Comparison of ENCODE assay signal across 23 cellular contexts in the genomic region with DNA sequence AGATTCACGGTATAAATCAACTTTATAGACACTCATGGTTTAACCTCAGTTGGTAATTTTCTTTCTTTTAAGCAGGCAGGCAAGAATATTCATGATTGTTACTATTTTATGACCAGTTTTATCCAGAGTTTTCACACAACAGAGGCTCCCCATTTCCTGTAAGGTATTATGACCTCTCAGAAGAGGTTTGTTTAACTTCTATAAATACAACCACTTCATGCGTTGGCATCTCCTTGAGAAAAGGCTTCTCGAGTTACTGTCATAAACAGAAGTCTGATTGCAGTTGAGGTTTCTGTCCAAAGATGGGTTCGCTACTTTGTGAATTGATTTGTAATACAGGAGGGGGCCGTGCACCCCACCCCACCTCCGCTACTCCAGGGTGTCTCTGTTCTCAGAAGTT. TPM values are rescaled to one million over a fixed set of nuclear protein-coding genes. Genes with fewer than 3 reads are reported as not detected.
DNase-seq lines count a peak whose midpoint lies in the region; ATAC-seq and TF ChIP-seq lines count a peak whose summit lies in the region.
"Had no signal": no experiment of that assay in that cellular context is flagged by ENCODE, and none has a peak within 500 bp of the region (broad histone marks: within the 10 kb centered on the region; RNA-seq: fewer than 3 reads in every experiment).

No MANE protein-coding gene starts in this region.

- WGBS in heart left ventricle, 4 donors: 68 to 81% (median 72%) methylated on average over 6 of the region's 6 CpGs
- WGBS in smooth muscle cell (ENCODE audit: low lambda C conversion rate): 91% methylated on average over 6 of the region's 6 CpGs

- no peak overlapping the region for H2AFZ ChIP-seq in smooth muscle cell (ENCODE audit: low read depth)
- no peak overlapping the region for H2AFZ ChIP-seq in MM.1S (ENCODE audit: low read length)
- H2AFZ ChIP-seq: GM23338 had no signal

- H3K9me3 ChIP-seq in heart left ventricle: no peaks in the 10 kb centered on the region
- no peaks in the 10 kb centered on the region for H3K9me3 ChIP-seq in SJCRH30 (replicated peaks)
- H3K9me3 ChIP-seq in lower lobe of right lung: no peaks in the 10 kb centered on the region
- no peaks in the 10 kb centered on the region for H3K9me3 ChIP-seq in smooth muscle cell (replicated peaks; ENCODE audit: low read depth)
- H3K9me3 ChIP-seq in MM.1S (replicated peaks; ENCODE audit: insufficient read depth, low read length): no peaks in the 10 kb centered on the region
- H3K9me3 ChIP-seq: stomach, tibial artery had no signal

- H3K27ac ChIP-seq in heart left ventricle: peak overlapping the region; percentile 6 to 89 (median 81)
- peak overlapping the region; percentile 46; the same call in 1 of the 2 replicates for H3K27ac ChIP-seq in SJCRH30
- no peak overlapping the region for H3K27ac ChIP-seq in lower lobe of right lung
- peak overlapping the region; percentile 71 for H3K27ac ChIP-seq in smooth muscle cell (ENCODE audit: low read depth)
- no peak overlapping the region for H3K27ac ChIP-seq in MM.1S (ENCODE audit: low read length)
- H3K27ac ChIP-seq: HL-60, KMS-11, stomach had no signal

- intact Hi-C loops in heart left ventricle (cut with DNase I): loop anchor here in 4 of 10 donors (5.0 to 10.0 kb wide), 4 partner anchors 56 to 163 kb away; a partner anchor contains a TSS
- intact Hi-C loops in cardiac septum (cut with DNase I): no loop called here
- intact Hi-C loops in lower lobe of right lung (cut with DNase I): no loop called here

- DNase-seq in heart left ventricle (no peak), cardiac septum (ENCODE audit: low spot score) (no peak), SJCRH30 (no peak), lower lobe of right lung (no peak), smooth muscle cell (lab: John Stamatoyannopoulos, UW; ENCODE audit: unreplicated experiment) (no peak), dermis blood vessel endothelial cell (no peak), MM.1S (no peak), NCI-H2081 treated with DMSO at 0.1 percent for 48 hours (lab: John Stamatoyannopoulos, UW) (no peak)
- DNase-seq: activated CD8-positive, alpha-beta T cell treated with anti-CD3 and anti-CD28 coated beads, Interleukin-2, amount 10 ng/mL, durations not matched to agents 7 days and 5 days; aorta; CD4-positive, alpha-beta memory T cell; kidney; NCI-H69; small intestine; stimulated activated CD4-positive, alpha-beta T cell treated with anti-CD3 and anti-CD28 coated beads, Interleukin-2, amount 100 ng/mL, for 24 hours; stomach; T-helper 17 cell; tibial artery had no signal

- H4K20me1 ChIP-seq in smooth muscle cell (ENCODE audit: low read depth): no peaks in the 10 kb centered on the region
- no peaks in the 10 kb centered on the region for H4K20me1 ChIP-seq in MM.1S (ENCODE audit: insufficient read depth, low read length)

- H3K9ac ChIP-seq in smooth muscle cell (ENCODE audit: low read depth) (no peak overlapping the region), MM.1S (ENCODE audit: low read length) (no peak overlapping the region)
- H3K9ac ChIP-seq: KMS-11 had no signal

- no peaks in the 10 kb centered on the region for H3K27me3 ChIP-seq in heart left ventricle
- H3K27me3 ChIP-seq in SJCRH30: no peaks in the 10 kb centered on the region
- no peaks in the 10 kb centered on the region for H3K27me3 ChIP-seq in lower lobe of right lung (ENCODE audit: low read depth)
- no peaks in the 10 kb centered on the region for H3K27me3 ChIP-seq in smooth muscle cell (ENCODE audit: low read depth)
- H3K27me3 ChIP-seq in MM.1S (replicated peaks; ENCODE audit: insufficient read depth, low read length): no peaks in the 10 kb centered on the region
- H3K27me3 ChIP-seq: stomach, tibial artery had no signal

- H3K79me2 ChIP-seq in smooth muscle cell (ENCODE audit: low read depth) (no peaks in the 10 kb centered on the region), MM.1S (ENCODE audit: low read length) (no peaks in the 10 kb centered on the region)

- no peak overlapping the region for H3K4me3 ChIP-seq in heart left ventricle
- peak overlapping the region; percentile 34; the same call in 1 of the 2 replicates for H3K4me3 ChIP-seq in SJCRH30
- H3K4me3 ChIP-seq in lower lobe of right lung: no peak overlapping the region
- H3K4me3 ChIP-seq in smooth muscle cell: no peak overlapping the region
- H3K4me3 ChIP-seq in MM.1S (ENCODE audit: low read length): no peak overlapping the region
- H3K4me3 ChIP-seq: GM23338, stomach, tibial artery had no signal

- H3K4me1 ChIP-seq in heart left ventricle: peaks cover 0 to 56% (median 35%) of the 10 kb centered on the region in 12 donors
- H3K4me1 ChIP-seq in SJCRH30: peaks cover 40% of the 10 kb centered on the region
- peaks cover 24% of the 10 kb centered on the region for H3K4me1 ChIP-seq in lower lobe of right lung
- peaks cover 8% of the 10 kb centered on the region for H3K4me1 ChIP-seq in smooth muscle cell (ENCODE audit: low read depth)
- peaks cover 13% of the 10 kb centered on the region for H3K4me1 ChIP-seq in MM.1S (ENCODE audit: low read length)

- no peaks in the 10 kb centered on the region for H3K9me2 ChIP-seq in MM.1S (replicated peaks; ENCODE audit: insufficient read depth, low read length)

- no peak for TF ChIP-seq POLR2A in heart left ventricle (IDR thresholded peaks at IDR 0.05)

- ATAC-seq in heart left ventricle: no peak
- peak; percentile 11 to 30 for ATAC-seq in lower lobe of right lung
- ATAC-seq: activated CD8-positive, alpha-beta T cell treated with anti-CD3 and anti-CD28 coated beads, Interleukin-2, amount 10 ng/mL, durations not matched to agents 7 days and 5 days; GM23338; T-helper 17 cell had no signal

- no peak for TF ChIP-seq CTCF in heart left ventricle (IDR thresholded peaks at IDR 0.05)
- TF ChIP-seq CTCF in lower lobe of right lung (IDR thresholded peaks at IDR 0.05): no peak
- no peak for TF ChIP-seq CTCF in smooth muscle cell (IDR thresholded peaks at IDR 0.05; ENCODE audit: borderline replicate concordance, insufficient read depth, poor library complexity, severe bottlenecking)
- no peak for TF ChIP-seq CTCF in MM.1S (IDR thresholded peaks at IDR 0.05; ENCODE audit: low read length)

- H3K36me3 ChIP-seq in heart left ventricle (peaks cover 0 to 33% (median 9%) of the 10 kb centered on the region in 9 donors), SJCRH30 (no peaks in the 10 kb centered on the region), lower lobe of right lung (no peaks in the 10 kb centered on the region), smooth muscle cell (ENCODE audit: low read depth) (no peaks in the 10 kb centered on the region), MM.1S (replicated peaks; ENCODE audit: insufficient read depth, low read length) (no peaks in the 10 kb centered on the region)

- peaks cover 24% of the 10 kb centered on the region for H3F3A ChIP-seq in smooth muscle cell (ENCODE audit: low read depth)
- peaks cover 6% of the 10 kb centered on the region; the same call in 1 of the 2 replicates for H3F3A ChIP-seq in MM.1S (ENCODE audit: insufficient read depth, low read length)

- H3K4me2 ChIP-seq in smooth muscle cell (peak overlapping the region; percentile 58), MM.1S (ENCODE audit: low read depth, low read length) (no peak overlapping the region)
- H3K4me2 ChIP-seq: GM23338, KMS-11 had no signal

RNA-seq across cellular contexts. Expression of a gene that starts 55.3 kb away (rescaled TPM):
- total RNA-seq in heart left ventricle (10 to 100 TPM; 16.6 to 29.1 (median 24.8) TPM), cardiac septum (25.1 TPM), lower lobe of right lung (30.1 TPM), smooth muscle cell (6.1 and 7.3 TPM in 2 replicates), dermis blood vessel endothelial cell (6.6 and 8.0 TPM in 2 replicates)
- polyA plus RNA-seq in heart left ventricle (10 to 100 TPM; 12.6 to 15.7 TPM), smooth muscle cell (2.4 and 9.8 TPM in 2 replicates)
- total RNA-seq in SJCRH30 (2014; rRNA removed; shearing (Covaris generic)): 0.08 and 0.10 TPM in 2 replicates
- total RNA-seq: A673; activated CD8-positive, alpha-beta T cell treated with anti-CD3 and anti-CD28 coated beads, Interleukin-2, amount 10 ng/mL, durations not matched to agents 7 days and 5 days; activated T-helper 2 cell treated with anti-CD3 and anti-CD28 coated beads, Interferon-gamma antibody, Interleukin-2, Interleukin-4, amounts not matched to agents 10 μg/mL and 5 μg/mL and 100 μg/mL, durations not matched to agents 14 hours and 24 hours and 36 hours had no signal

Comparison
In these comparisons a context has a peak if more than half of its experiments do, and no peak if none do; other contexts are left out.
1. ATAC-seq: peak in lower lobe of right lung (2 of 2); none in heart left ventricle (0 of 4).
2. H3K27ac ChIP-seq: peak in heart left ventricle (12 of 12), SJCRH30 (single experiment) and smooth muscle cell (single experiment); none in lower lobe of right lung (single experiment) and MM.1S (single experiment).